ENCODE assay signal across 8 cellular contexts in genomic region chr16:30874821-30875717, GRCh38. TPM values are rescaled to one million over a fixed set of nuclear protein-coding genes. Genes with fewer than 3 reads are reported as not detected.
DNase-seq lines count a peak whose midpoint lies in the region; ATAC-seq, FAIRE-seq and TF ChIP-seq lines count a peak whose summit lies in the region.

No MANE protein-coding gene starts in this region.

- peaks cover 13% of the 10 kb centered on the region for H3K4me1 Mint-ChIP-seq in astrocyte (ENCODE audit: low read depth, unreplicated experiment)

- no peaks in the 10 kb centered on the region for H4K20me1 ChIP-seq in astrocyte (ENCODE audit: insufficient read depth, low read length)

- peak overlapping the region; percentile 94 for H3K4me3 Mint-ChIP-seq in astrocyte (ENCODE audit: unreplicated experiment)

- peak overlapping the region; percentile 90 for H2AFZ ChIP-seq in astrocyte (ENCODE audit: low read depth, low read length)

- WGBS in aorta, 2 donors = 0% methylated on average over 81 to 85 of the region's 85 CpGs

- H3K27ac Mint-ChIP-seq in astrocyte (ENCODE audit: unreplicated experiment) = peak overlapping the region; percentile 98

- peak; percentile 85 for ATAC-seq in GM18498 (IDR thresholded peaks at IDR 0.05; ENCODE audit: unreplicated experiment)
- peak; percentile 68 for ATAC-seq in HG02870 (IDR thresholded peaks at IDR 0.05; ENCODE audit: unreplicated experiment)
- peak; percentile 99 for ATAC-seq in aorta (ENCODE audit: low FRiP score)

- DNase-seq in NCI-H1694 treated with DMSO at 0.1 percent for 48 hours (lab: John Stamatoyannopoulos, UW) = peak; percentile 68
- peak; percentile 73 for DNase-seq in T-helper 22 cell (ENCODE audit: low read depth)
- DNase-seq in astrocyte (ENCODE audit: low read depth) = peak; percentile 81
- peak; percentile 89 for DNase-seq in hepatic stellate cell (ENCODE audit: low spot score)
- DNase-seq in renal cortical epithelial cell (ENCODE audit: low read depth) = peak; percentile 68
- peak; percentile 95 to 97 for DNase-seq in aorta

- H3K9me3 Mint-ChIP-seq in astrocyte (ENCODE audit: unreplicated experiment) = no peaks in the 10 kb centered on the region

- H3K4me3 ChIP-seq in astrocyte (ENCODE audit: insufficient read depth, low read depth, low read length) (peak overlapping the region; percentile 81), aorta (ENCODE audit: low read length in 2 of 2) (peak overlapping the region; percentile 12 to 85)

- H3K9me3 ChIP-seq in astrocyte (ENCODE audit: insufficient read depth, low read depth, low read length) (no peaks in the 10 kb centered on the region), aorta (ENCODE audit: control insufficient read depth, low read length) (no peaks in the 10 kb centered on the region)

- H3K36me3 Mint-ChIP-seq in astrocyte (ENCODE audit: low read depth, unreplicated experiment) = peaks cover 16% of the 10 kb centered on the region

- no peak for FAIRE-seq in astrocyte (lab: Jason Lieb, UNC)

- no peaks in the 10 kb centered on the region for H3K27me3 ChIP-seq in astrocyte (ENCODE audit: insufficient read depth, low read length)
- no peaks in the 10 kb centered on the region for H3K27me3 ChIP-seq in aorta (ENCODE audit: control insufficient read depth in 1 of 2, insufficient read depth in 2 of 2, low read length in 1 of 2)

- intact Hi-C loops in aorta (cut with DNase I) = loop anchor here (1.0 to 10.0 kb wide), 3 partner anchors 46 to 70 kb away; no protein-coding TSS in a partner anchor

- H3K9ac ChIP-seq in astrocyte (ENCODE audit: low read length) = peak overlapping the region; percentile 89

- TF ChIP-seq CTCF in astrocyte (IDR thresholded peaks at IDR 0.05; ENCODE audit: insufficient read depth, low read depth, low read length) = no peak

- H3K79me2 ChIP-seq in astrocyte (ENCODE audit: insufficient read depth, low read length) = peaks cover 19% of the 10 kb centered on the region

- H3K27me3 Mint-ChIP-seq in astrocyte (ENCODE audit: low read depth, unreplicated experiment) = no peaks in the 10 kb centered on the region

- H3K27ac ChIP-seq in astrocyte (ENCODE audit: low read depth, low read length) (peak overlapping the region; percentile 88), aorta (ENCODE audit: low read depth in 1 of 2, low read length in 2 of 2) (peak overlapping the region in 1 of 2 donors; percentile 83)

- H3K4me2 ChIP-seq in astrocyte (ENCODE audit: low read length) = peak overlapping the region; percentile 96

- H3K4me1 ChIP-seq in astrocyte (ENCODE audit: insufficient read depth, low read length) = peaks cover 14% of the 10 kb centered on the region
- H3K4me1 ChIP-seq in aorta (ENCODE audit: control insufficient read depth in 1 of 2, insufficient read depth in 2 of 2, low read length in 2 of 2) = no peaks in the 10 kb centered on the region

- H3K36me3 ChIP-seq in astrocyte (ENCODE audit: insufficient read depth, low read length) (peaks cover 2% of the 10 kb centered on the region), aorta (ENCODE audit: control insufficient read depth in 1 of 2, insufficient read depth in 2 of 2, low read length in 1 of 2) (no peaks in the 10 kb centered on the region)

RNA-seq across cellular contexts. Expression of gene BCL7C, which starts 18.8 kb away (rescaled TPM):
- total RNA-seq in astrocyte = 37.7 and 40.7 TPM in 2 replicates
- 21.7 and 29.0 TPM in 2 replicates for total RNA-seq in renal cortical epithelial cell
- total RNA-seq in aorta = 10 to 100 TPM; 30.2 to 33.9 TPM
- 10 to 100 TPM; 54.8 to 60.7 TPM for polyA plus RNA-seq in aorta

RNA-seq across cellular contexts. Expression of gene CTF1, which starts 21.3 kb away (rescaled TPM):
- 5.2 and 5.9 TPM in 2 replicates for total RNA-seq in astrocyte
- 2.1 and 4.7 TPM in 2 replicates for total RNA-seq in renal cortical epithelial cell
- total RNA-seq in aorta = 1 to 10 TPM; 6.2 to 7.2 TPM
- 1 to 10 TPM; 6.4 to 7.9 TPM for polyA plus RNA-seq in aorta

RNA-seq across cellular contexts. Expression of gene FBXL19, which starts 48.3 kb away (rescaled TPM):
- total RNA-seq in astrocyte (42.3 and 42.5 TPM in 2 replicates), renal cortical epithelial cell (25.7 and 34.3 TPM in 2 replicates), aorta (10 to 100 TPM; 14.7 to 22.7 TPM)
- polyA plus RNA-seq in aorta = 10 to 100 TPM in 1 of 2 donors, 1 to 10 TPM in 1; 4.3 to 11.6 TPM
